In the genomic region with DNA sequence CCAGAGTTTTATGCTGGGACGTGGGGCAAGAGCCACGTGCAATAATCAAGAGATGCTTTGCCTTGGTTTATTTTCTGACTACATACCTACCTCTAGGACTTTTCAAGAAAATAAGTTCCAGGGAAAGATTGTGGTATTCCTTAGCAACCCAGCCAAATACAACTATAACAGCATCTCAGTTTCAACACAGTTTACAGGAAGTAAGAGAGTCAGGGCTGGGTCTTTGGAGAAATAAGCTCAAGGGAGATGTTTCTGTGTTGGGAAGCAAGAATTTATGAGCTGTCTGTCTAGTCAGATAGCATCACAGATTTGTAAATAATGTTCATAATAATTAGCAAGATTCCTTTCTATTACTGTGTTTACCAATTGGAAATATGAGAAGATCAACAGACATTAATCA, we compare ENCODE assay signal across 19 cellular contexts. TPM values are rescaled to one million over a fixed set of nuclear protein-coding genes. Genes with fewer than 3 reads are reported as not detected.
DNase-seq lines count a peak whose midpoint lies in the region; ATAC-seq, FAIRE-seq and TF ChIP-seq lines count a peak whose summit lies in the region.
"Had no signal": no experiment of that assay in that cellular context is flagged by ENCODE, and none has a peak within 500 bp of the region (broad histone marks: within the 10 kb centered on the region; RNA-seq: fewer than 3 reads in every experiment).

No MANE protein-coding gene starts in this region.

- H3K79me2 ChIP-seq in fibroblast of lung (ENCODE audit: control insufficient read depth, insufficient read depth, low read length) (peaks cover 19% of the 10 kb centered on the region), MM.1S (ENCODE audit: low read length) (peaks cover 54% of the 10 kb centered on the region)

- DNase-seq in SIG-M5 treated with dmso at 0.1 percent for 504 hours (lab: John Stamatoyannopoulos, UW; ENCODE audit: unreplicated experiment) (peak; percentile 9), SIG-M5 (lab: John Stamatoyannopoulos, UW) (no peak), fibroblast of lung (ENCODE audit: low read depth in 2 of 2) (peak in 1 of 2 donors; percentile 38), GM12892 (ENCODE audit: insufficient read length) (no peak), MM.1S (no peak), posterior cingulate gyrus (no peak)
- DNase-seq in stimulated activated effector memory CD8-positive, alpha-beta T cell treated with anti-CD3 and anti-CD28 coated beads, Interleukin-12 subunit alpha, Interleukin-12 subunit beta, amount 100 ng/mL, for 72 hours (ENCODE audit: low spot score in 2 of 2) = no peak
- DNase-seq: activated T-cell treated with anti-CD3 and anti-CD28 coated beads, Interleukin-2, amount 50 U/mL, for 4 hours; CD4-positive, alpha-beta T cell; cerebellar nuclear complex; EL; NCI-H1092 treated with DMSO at 0.1 percent for 48 hours; SJCRH30; stimulated activated CD4-positive, alpha-beta T cell treated with anti-CD3 and anti-CD28 coated beads, Interleukin-4, amount 100 ng/mL, for 4 hours had no signal

- H3K4me2 ChIP-seq in fibroblast of lung (ENCODE audit: extremely low read depth, insufficient read depth, low read length) = no peak overlapping the region
- no peak overlapping the region for H3K4me2 ChIP-seq in MM.1S (ENCODE audit: low read depth, low read length)

- H3K27me3 ChIP-seq in fibroblast of lung (ENCODE audit: control insufficient read depth, insufficient read depth, low read length) (no peaks in the 10 kb centered on the region), MM.1S (replicated peaks; ENCODE audit: insufficient read depth, low read length) (no peaks in the 10 kb centered on the region)
- H3K27me3 ChIP-seq: SJCRH30, tibial nerve had no signal

- TF ChIP-seq CTCF in VCaP (conservative IDR thresholded peaks at IDR 0.05) (no peak), fibroblast of lung (conservative IDR thresholded peaks at IDR 0.05 in 1 of 2, IDR thresholded peaks at IDR 0.05 in 1 of 2; ENCODE audit: low read depth in 1 of 2, low read length in 2 of 2) (no peak), MM.1S (IDR thresholded peaks at IDR 0.05; ENCODE audit: low read length) (no peak)

- H3K9me2 ChIP-seq in MM.1S (replicated peaks; ENCODE audit: insufficient read depth, low read length) = no peaks in the 10 kb centered on the region

- H3K9me3 ChIP-seq in fibroblast of lung (ENCODE audit: control insufficient read depth, insufficient read depth, low read depth, low read length) (no peaks in the 10 kb centered on the region), MM.1S (replicated peaks; ENCODE audit: insufficient read depth, low read length) (no peaks in the 10 kb centered on the region)
- H3K9me3 ChIP-seq: SJCRH30, tibial nerve had no signal

- H3K4me3 ChIP-seq in fibroblast of lung (replicated peaks in 1 of 4; ENCODE audit: control extremely low read depth in 1 of 4, insufficient read depth in 1 of 4, low read depth in 3 of 4, low read length in 4 of 4) (no peak overlapping the region), MM.1S (ENCODE audit: low read length) (no peak overlapping the region)
- H3K4me3 ChIP-seq: SJCRH30, tibial nerve had no signal

- no peaks in the 10 kb centered on the region for H3K36me3 Mint-ChIP-seq in stimulated activated effector memory CD8-positive, alpha-beta T cell treated with anti-CD3 and anti-CD28 coated beads, Interleukin-12 subunit alpha, Interleukin-12 subunit beta, amount 100 ng/mL, for 72 hours
- H3K36me3 Mint-ChIP-seq: mesothelial cell of epicardium had no signal

- H3K9ac ChIP-seq in fibroblast of lung (ENCODE audit: insufficient read depth, low read length) (no peak overlapping the region), MM.1S (ENCODE audit: low read length) (no peak overlapping the region)

- H3K36me3 ChIP-seq in fibroblast of lung (ENCODE audit: control insufficient read depth, insufficient read depth, low read length) (no peaks in the 10 kb centered on the region), MM.1S (replicated peaks; ENCODE audit: insufficient read depth, low read length) (no peaks in the 10 kb centered on the region)
- H3K36me3 ChIP-seq: SJCRH30, tibial nerve had no signal

- intact Hi-C loops in posterior cingulate gyrus (cut with DNase I) = no loop called here

- H3F3A ChIP-seq in MM.1S (ENCODE audit: insufficient read depth, low read length) = peaks cover 16% of the 10 kb centered on the region

- H3K4me1 ChIP-seq in fibroblast of lung (ENCODE audit: control insufficient read depth, extremely low read depth, insufficient read depth, low read length) (peaks cover 3% of the 10 kb centered on the region), MM.1S (ENCODE audit: low read length) (peaks cover 28% of the 10 kb centered on the region)

- H3K27ac Mint-ChIP-seq in stimulated activated effector memory CD8-positive, alpha-beta T cell treated with anti-CD3 and anti-CD28 coated beads, Interleukin-12 subunit alpha, Interleukin-12 subunit beta, amount 100 ng/mL, for 72 hours = no peak overlapping the region
- H3K27ac Mint-ChIP-seq: mesothelial cell of epicardium had no signal

- no peak for ATAC-seq in stimulated activated effector memory CD8-positive, alpha-beta T cell treated with anti-CD3 and anti-CD28 coated beads, Interleukin-12 subunit alpha, Interleukin-12 subunit beta, amount 100 ng/mL, for 72 hours
- ATAC-seq: activated T-cell treated with anti-CD3 and anti-CD28 coated beads, Interleukin-2, amount 50 U/mL, for 4 hours had no signal

- H2AFZ ChIP-seq in fibroblast of lung (ENCODE audit: low read length) = no peak overlapping the region
- no peak overlapping the region for H2AFZ ChIP-seq in MM.1S (ENCODE audit: low read length)

- H4K20me1 ChIP-seq in fibroblast of lung (ENCODE audit: control insufficient read depth, extremely low read depth, insufficient read depth, low read length) = no peaks in the 10 kb centered on the region
- no peaks in the 10 kb centered on the region for H4K20me1 ChIP-seq in MM.1S (ENCODE audit: insufficient read depth, low read length)

- FAIRE-seq in GM12892 (lab: Jason Lieb, UNC) = no peak
- FAIRE-seq: TTC549 had no signal

- H3K27ac ChIP-seq in VCaP = peak overlapping the region; percentile 96
- H3K27ac ChIP-seq in fibroblast of lung (ENCODE audit: insufficient read depth, low read length) = peak overlapping the region; percentile 20
- H3K27ac ChIP-seq in MM.1S (ENCODE audit: low read length) = no peak overlapping the region
- H3K27ac ChIP-seq: 22Rv1, SJCRH30, tibial nerve had no signal

- no peaks in the 10 kb centered on the region for H3K9me3 Mint-ChIP-seq in stimulated activated effector memory CD8-positive, alpha-beta T cell treated with anti-CD3 and anti-CD28 coated beads, Interleukin-12 subunit alpha, Interleukin-12 subunit beta, amount 100 ng/mL, for 72 hours
- H3K9me3 Mint-ChIP-seq: activated T-cell treated with anti-CD3 and anti-CD28 coated beads, Interleukin-2, amount 50 U/mL, for 4 hours; CD4-positive, alpha-beta T cell; mesothelial cell of epicardium had no signal

- no peak for TF ChIP-seq POLR2A in GM12892 (IDR thresholded peaks at IDR 0.05; ENCODE audit: low read depth, low read length)

- peak overlapping the region; percentile 26 for H3K4me3 Mint-ChIP-seq in stimulated activated effector memory CD8-positive, alpha-beta T cell treated with anti-CD3 and anti-CD28 coated beads, Interleukin-12 subunit alpha, Interleukin-12 subunit beta, amount 100 ng/mL, for 72 hours
- H3K4me3 Mint-ChIP-seq: activated T-cell treated with anti-CD3 and anti-CD28 coated beads, Interleukin-2, amount 50 U/mL, for 4 hours; CD4-positive, alpha-beta T cell; mesothelial cell of epicardium had no signal

- H3K4me1 Mint-ChIP-seq in stimulated activated effector memory CD8-positive, alpha-beta T cell treated with anti-CD3 and anti-CD28 coated beads, Interleukin-12 subunit alpha, Interleukin-12 subunit beta, amount 100 ng/mL, for 72 hours = peaks cover 66% of the 10 kb centered on the region

RNA-seq across cellular contexts. Expression of a gene that starts 35.1 kb away (rescaled TPM):
- total RNA-seq in fibroblast of lung = 45.2 and 62.6 TPM in 2 replicates
- 10.9 and 20.4 TPM in 2 replicates for polyA plus RNA-seq in fibroblast of lung
- 9.7 and 20.1 TPM in 2 replicates for polyA plus RNA-seq in fibroblast of lung (2012)
- 3.1 and 7.1 TPM in 2 replicates for polyA minus RNA-seq in fibroblast of lung (ENCODE audit: low replicate concordance)
- 13.4 TPM for polyA plus RNA-seq in GM12892 (2012; ENCODE audit: missing spikeins)
